In the genomic region with DNA sequence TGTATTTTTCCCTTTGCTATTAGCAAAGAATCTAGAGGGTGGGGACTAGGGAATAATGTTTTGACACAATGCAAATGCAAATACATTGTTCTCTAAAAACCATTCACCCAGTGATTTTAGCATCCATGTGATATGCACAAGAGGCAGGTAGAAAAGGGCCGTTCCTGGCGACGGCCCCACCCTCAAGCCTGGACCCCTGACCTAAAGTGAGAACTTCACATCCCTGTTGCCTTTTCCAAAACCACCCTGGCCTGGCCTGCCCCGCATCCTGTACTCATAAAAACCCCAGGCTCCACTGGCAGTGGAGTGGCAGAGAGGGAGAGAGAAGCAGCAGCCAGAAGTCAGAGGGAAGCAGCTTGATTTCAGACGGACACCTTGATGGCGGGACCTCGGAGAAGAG, we compare ENCODE assay signal across 27 cellular contexts. TPM values are rescaled to one million over a fixed set of nuclear protein-coding genes. Genes with fewer than 3 reads are reported as not detected.
A peak's percentile ranks its signal among the peaks of the same experiment; 100 is the strongest.
DNase-seq lines count a peak whose midpoint lies in the region; ATAC-seq, FAIRE-seq and TF ChIP-seq lines count a peak whose summit lies in the region.
"Had no signal": no experiment of that assay in that cellular context is flagged by ENCODE, and none has a peak within 500 bp of the region (broad histone marks: within the 10 kb centered on the region; RNA-seq: fewer than 3 reads in every experiment).

No MANE protein-coding gene starts in this region.

- WGBS in HepG2 (ENCODE audit: low lambda C conversion rate): 97% methylated on average over 7 of the region's 7 CpGs
- WGBS in right lobe of liver (ENCODE audit: insufficient coverage, low coverage, low lambda C conversion rate, missing lambda C conversion rate): 100% methylated on average over 3 of the region's 7 CpGs
- 91 to 92% methylated on average over 2 to 7 of the region's 7 CpGs for WGBS in endodermal cell (ENCODE audit: insufficient coverage in 1 of 2, insufficient read length in 1 of 2), 2 experiments

- H2AFZ ChIP-seq in HepG2 (ENCODE audit: low read length): no peak overlapping the region

- H3K9ac ChIP-seq in HepG2 (ENCODE audit: insufficient read depth, low read depth, low read length): no peak overlapping the region
- H3K9ac ChIP-seq in endodermal cell (ENCODE audit: extremely low read depth, low read length, poor library complexity, severe bottlenecking): no peak overlapping the region
- H3K9ac ChIP-seq: BLaER1 had no signal

- H3K27me3 ChIP-seq in HepG2 (ENCODE audit: control insufficient read depth in 1 of 2, insufficient read depth in 2 of 2, low read length in 2 of 2): no peaks in the 10 kb centered on the region
- no peaks in the 10 kb centered on the region for H3K27me3 ChIP-seq in right lobe of liver
- no peaks in the 10 kb centered on the region for H3K27me3 ChIP-seq in endodermal cell (ENCODE audit: control insufficient read depth, insufficient read depth, low read length, poor library complexity, severe bottlenecking)
- H3K27me3 ChIP-seq: BE2C, BLaER1 had no signal

- H3K9me3 ChIP-seq in HepG2 (ENCODE audit: low read length) (no peaks in the 10 kb centered on the region), right lobe of liver (no peaks in the 10 kb centered on the region), endodermal cell (ENCODE audit: control insufficient read depth, low read length) (peaks cover 4% of the 10 kb centered on the region)
- H3K9me3 ChIP-seq: A549 had no signal

- in situ Hi-C loops in HepG2 (cut with HindIII; ENCODE audit: extremely low pct_ligation_motif_present, low pct_unique_long_range_greater_than_20kb): no loop called here

- H3K4me1 ChIP-seq in HepG2 (ENCODE audit: insufficient read depth, low read length) (peaks cover 35% of the 10 kb centered on the region), right lobe of liver (no peaks in the 10 kb centered on the region), endodermal cell (ENCODE audit: control insufficient read depth, insufficient read depth, low read length) (no peaks in the 10 kb centered on the region)

- H3K36me3 ChIP-seq in HepG2 (replicated peaks in 1 of 2; ENCODE audit: control insufficient read depth in 1 of 2, insufficient read depth in 2 of 2, low read length in 2 of 2) (peaks cover 0 to 1% of the 10 kb centered on the region in 2 experiments; a peak in 4 of 5 replicates), right lobe of liver (no peaks in the 10 kb centered on the region), endodermal cell (ENCODE audit: control insufficient read depth, insufficient read depth, low read length) (peaks cover 7% of the 10 kb centered on the region)
- H3K36me3 ChIP-seq: BE2C had no signal

- CTCF ChIA-PET in HepG2 (lab: Yijun Ruan, JAX; ENCODE audit: low intra/inter-chr PET ratio, low total read pairs): no interaction called here

- no peaks in the 10 kb centered on the region for H4K20me1 ChIP-seq in HepG2 (ENCODE audit: insufficient read depth, low read length)
- H4K20me1 ChIP-seq: BLaER1 had no signal

- no peak overlapping the region for H3K27ac ChIP-seq in HepG2 (ENCODE audit: extremely low read length, insufficient read depth, low read length)
- H3K27ac ChIP-seq in right lobe of liver: no peak overlapping the region
- H3K27ac ChIP-seq in endodermal cell (ENCODE audit: low read depth, low read length): no peak overlapping the region
- H3K27ac ChIP-seq: 22Rv1, A549, BLaER1 had no signal

- H3K27ac Mint-ChIP-seq in endodermal cell (no peak overlapping the region), osteocyte (ENCODE audit: unreplicated experiment) (no peak overlapping the region)
- H3K27ac Mint-ChIP-seq: CD4-positive, CD25-positive, alpha-beta regulatory T cell had no signal

- no peaks in the 10 kb centered on the region for H3K79me2 ChIP-seq in HepG2 (ENCODE audit: insufficient read depth, low read length)

- ATAC-seq in HepG2 (no peak), right lobe of liver (no peak)
- ATAC-seq: A549, GM12878 had no signal

- H3K4me1 Mint-ChIP-seq in endodermal cell (no peaks in the 10 kb centered on the region), osteocyte (ENCODE audit: unreplicated experiment) (peaks cover 7% of the 10 kb centered on the region)

- DNase-seq in HepG2 (ENCODE audit: low spot score) (no peak), right lobe of liver (no peak), endodermal cell (peak; percentile 34), osteocyte (ENCODE audit: extremely low spot score, unreplicated experiment) (peak; percentile 59), RCC 7860 (ENCODE audit: low spot score) (no peak)
- no peak for DNase-seq in activated effector memory CD4-positive, alpha-beta T cell treated with Interleukin-2 at 50 U/mL for 16 hours
- DNase-seq: AML-193; BE2C; C1 segment of cervical spinal cord; CD4-positive, alpha-beta memory T cell; CD4-positive, CD25-positive, alpha-beta regulatory T cell; CD8-positive, alpha-beta memory T cell; COR-L47; DMS 273 treated with DMSO at 0.1 percent for 48 hours; DMS153; DMS53; DMS79; DND-41; EL; GDM1 had no signal

- no peak for TF ChIP-seq EP300 in HepG2 (IDR thresholded peaks at IDR 0.05; ENCODE audit: low read depth in 2 of 2, low read length in 2 of 2)
- no peak for TF ChIP-seq EP300 in HepG2 (CRISPR knock-in tag; IDR thresholded peaks at IDR 0.05; ENCODE audit: borderline replicate concordance)

- TF ChIP-seq RAD21 in HepG2 (CRISPR knock-in tag; IDR thresholded peaks at IDR 0.05): no peak

- no TSS peak for BruUV-seq in HepG2 (replicated peaks; lab: Mats Ljungman, UMichigan)

- H3K9me3 Mint-ChIP-seq in endodermal cell (peaks cover 11% of the 10 kb centered on the region), osteocyte (ENCODE audit: unreplicated experiment) (no peaks in the 10 kb centered on the region)
- H3K9me3 Mint-ChIP-seq: CD4-positive, alpha-beta memory T cell; CD8-positive, alpha-beta memory T cell had no signal

- H3K27me3 Mint-ChIP-seq in endodermal cell (ENCODE audit: insufficient read depth) (no peaks in the 10 kb centered on the region), osteocyte (ENCODE audit: unreplicated experiment) (no peaks in the 10 kb centered on the region)
- H3K27me3 Mint-ChIP-seq: CD4-positive, alpha-beta memory T cell; CD4-positive, CD25-positive, alpha-beta regulatory T cell had no signal

- H3K36me3 Mint-ChIP-seq in endodermal cell (ENCODE audit: low read depth): peaks cover 23% of the 10 kb centered on the region
- H3K36me3 Mint-ChIP-seq in osteocyte (ENCODE audit: unreplicated experiment): peaks cover 12% of the 10 kb centered on the region

- H3K4me2 ChIP-seq in HepG2 (ENCODE audit: low read depth, low read length): no peak overlapping the region
- H3K4me2 ChIP-seq: A549, BLaER1 had no signal

- TF ChIP-seq POLR2A in HepG2 (IDR thresholded peaks at IDR 0.05; ENCODE audit: insufficient read depth in 1 of 2, low read depth in 2 of 2, low read length in 2 of 2): no peak
- TF ChIP-seq POLR2A in right lobe of liver (IDR thresholded peaks at IDR 0.05): no peak

- TF ChIP-seq CTCF in HepG2 (CRISPR knock-in tag; IDR thresholded peaks at IDR 0.05) (no peak), right lobe of liver (IDR thresholded peaks at IDR 0.05) (no peak), endodermal cell (conservative IDR thresholded peaks at IDR 0.05) (no peak), osteocyte (IDR thresholded peaks at IDR 0.05) (no peak)

- POLR2A ChIA-PET in HepG2 (lab: Yijun Ruan, JAX): interaction anchor here (1.3 kb wide), 1 partner anchor 14 kb away, joined by 3 read pairs; no protein-coding TSS in a partner anchor

- no peak overlapping the region for H3K4me3 ChIP-seq in HepG2 (replicated peaks in 1 of 3; ENCODE audit: insufficient read depth in 1 of 3, low read depth in 2 of 3, low read length in 3 of 3)
- no peak overlapping the region for H3K4me3 ChIP-seq in right lobe of liver
- no peak overlapping the region for H3K4me3 ChIP-seq in endodermal cell (ENCODE audit: low read length)
- H3K4me3 ChIP-seq: A549, BLaER1, GM12878 had no signal

- H3K4me3 Mint-ChIP-seq in endodermal cell (no peak overlapping the region), osteocyte (ENCODE audit: unreplicated experiment) (no peak overlapping the region)
- H3K4me3 Mint-ChIP-seq: CD14-positive monocyte; CD4-positive, alpha-beta memory T cell; CD4-positive, CD25-positive, alpha-beta regulatory T cell; CD8-positive, alpha-beta memory T cell had no signal

- intact Hi-C loops in HepG2 (cut with micrococcal nuclease; ENCODE audit: unreplicated experiment) (no loop called here), right lobe of liver (cut with DNase I) (no loop called here)

- FAIRE-seq in HepG2 (lab: Jason Lieb, UNC): no peak
- no peak for FAIRE-seq in RCC 7860 (lab: Jason Lieb, UNC)
- FAIRE-seq: A549, GM12878, GM12892, GM18507 had no signal

TF ChIP-seq in HepG2, 621 proteins besides CTCF, POLR2A, EP300 and RAD21 (continues in another document):
- 0 out of 2 replicates have a peak, but pooled peaks have one; percentile 29 for TF ChIP-seq ZNF501 (CRISPR knock-in tag; IDR thresholded peaks at IDR 0.05)
- TF ChIP-seq KDM5B (CRISPR knock-in tag; IDR thresholded peaks at IDR 0.05; ENCODE audit: borderline replicate concordance): 0 out of 2 replicates have a peak, but pooled peaks have one; percentile 45

RNA-seq across cellular contexts. Expression of a gene that starts 48.5 kb away (rescaled TPM):
- not detected in 2 replicates for total RNA-seq in HepG2 (2016; rRNA removed; fragmentation: Illumina TruSeq; extraction: Trizol)
- total RNA-seq in HepG2 (2016; cell fraction: cytosol; rRNA removed; fragmentation: Illumina TruSeq; extraction: Trizol; ENCODE audit: low read depth): not detected in 2 replicates
- not detected in 2 replicates for total RNA-seq in HepG2 (2016; cell fraction: insoluble cytoplasmic fraction; rRNA removed; fragmentation: Illumina TruSeq; extraction: Trizol)
- total RNA-seq in HepG2 (2016; cell fraction: membrane; rRNA removed; fragmentation: Illumina TruSeq; extraction: Trizol): not detected in 2 replicates
- not detected in 2 replicates for total RNA-seq in HepG2 (2016; cell fraction: nucleus; rRNA removed; fragmentation: Illumina TruSeq; extraction: Trizol)
- polyA plus RNA-seq in HepG2 (2011; rRNA removed): not detected in 2 replicates
- not detected in 2 replicates for polyA plus RNA-seq in HepG2 (2011; cell fraction: cytosol; rRNA removed)
- polyA plus RNA-seq in HepG2 (2011; cell fraction: nucleus; rRNA removed): 0.17 TPM in 1 of 2 replicates, not detected in the other
- polyA plus RNA-seq in HepG2 (2012): not detected in 2 replicates
- not detected in 2 replicates for polyA plus RNA-seq in HepG2 (2016; cell fraction: cytosol; fragmentation: Illumina TruSeq; extraction: Trizol; ENCODE audit: low read depth)
- not detected in 2 replicates for polyA plus RNA-seq in HepG2 (2016; cell fraction: insoluble cytoplasmic fraction; fragmentation: Illumina TruSeq; extraction: Trizol; ENCODE audit: low read depth)
- not detected in 2 replicates for polyA plus RNA-seq in HepG2 (2016; cell fraction: membrane; fragmentation: Illumina TruSeq; extraction: Trizol; ENCODE audit: low read depth)
- not detected in 2 replicates for polyA plus RNA-seq in HepG2 (2016; cell fraction: nucleus; fragmentation: Illumina TruSeq; extraction: Trizol; ENCODE audit: insufficient read depth, low read depth)
- polyA minus RNA-seq in HepG2 (2011; rRNA and poly(A)+ RNA removed; ENCODE audit: low replicate concordance): not detected in 2 replicates
- not detected in 2 replicates for polyA minus RNA-seq in HepG2 (2011; cell fraction: cytosol; rRNA and poly(A)+ RNA removed)
- polyA minus RNA-seq in HepG2 (2011; cell fraction: nucleus; rRNA and poly(A)+ RNA removed): not detected in 2 replicates
- total RNA-seq in right lobe of liver: 10 to 100 TPM; 14.4 to 39.6 (median 26.3) TPM
- total RNA-seq in endodermal cell: 10 to 100 TPM; 19.0 to 41.6 TPM
- polyA plus RNA-seq in endodermal cell (2013, experiment 1 of 2): 31.0 TPM
- 29.1 TPM for polyA plus RNA-seq in endodermal cell (2013, experiment 2 of 2)
- total RNA-seq in osteocyte: 60.5 and 67.2 TPM in 2 replicates

Comparison
In these comparisons a context has a peak if more than half of its experiments do, and no peak if none do; other contexts are left out.
1. RNA of a gene that starts 48.5 kb away (total RNA-seq): 60.5 to 67.2 TPM in osteocyte, 19.0 to 41.6 TPM in endodermal cell and 14.4 to 39.6 TPM in right lobe of liver; not detected in HepG2; every median in the first group is over 10 times any median in the second.
2. DNase-seq: peak in endodermal cell (single experiment) and osteocyte (single experiment); none in HepG2 (single experiment), right lobe of liver (0 of 3), activated effector memory CD4-positive, alpha-beta T cell treated with Interleukin-2 at 50 U/mL for 16 hours (single experiment) and RCC 7860 (single experiment).